1 cellular context compared by ENCODE assay signal in the genomic region with DNA sequence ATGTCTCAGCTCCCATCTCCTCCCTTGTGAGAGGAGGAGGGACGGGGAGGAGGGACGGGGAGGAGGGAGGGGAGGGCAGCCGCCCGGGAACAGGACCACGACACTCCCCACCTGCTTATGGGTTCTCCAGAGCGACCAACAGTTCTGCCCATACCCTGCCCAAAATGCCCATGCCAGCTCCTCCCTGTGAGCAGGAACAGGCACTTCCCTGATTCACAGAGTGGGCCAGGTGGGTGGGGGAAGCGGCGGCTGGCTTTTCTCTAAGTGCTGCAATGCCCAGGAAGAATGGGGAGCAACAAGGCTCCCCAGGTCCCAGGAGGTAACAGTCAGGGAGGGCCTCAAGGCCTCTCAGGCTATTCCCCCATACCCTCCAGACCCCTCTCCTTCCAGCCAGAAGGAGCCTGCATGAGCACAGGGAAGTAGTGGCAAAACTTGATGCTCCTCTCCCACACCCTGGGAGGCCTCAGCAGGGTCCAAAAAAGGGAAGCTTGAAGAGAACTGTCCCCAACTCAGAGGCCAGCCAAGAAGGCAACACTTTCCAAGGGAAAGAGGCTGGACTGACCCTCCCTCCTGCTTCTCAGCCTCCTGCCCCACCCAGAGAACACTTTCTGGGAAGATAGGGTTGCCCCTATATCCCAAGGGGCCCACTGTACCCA.
TF ChIP-seq lines count a peak whose summit lies in the region.

No MANE protein-coding gene starts in this region.

TF ChIP-seq in HEK293, 187 proteins besides CTCF, POLR2A, EP300 and RAD21 (continued from another document):
- TF ChIP-seq, protein P1, sequence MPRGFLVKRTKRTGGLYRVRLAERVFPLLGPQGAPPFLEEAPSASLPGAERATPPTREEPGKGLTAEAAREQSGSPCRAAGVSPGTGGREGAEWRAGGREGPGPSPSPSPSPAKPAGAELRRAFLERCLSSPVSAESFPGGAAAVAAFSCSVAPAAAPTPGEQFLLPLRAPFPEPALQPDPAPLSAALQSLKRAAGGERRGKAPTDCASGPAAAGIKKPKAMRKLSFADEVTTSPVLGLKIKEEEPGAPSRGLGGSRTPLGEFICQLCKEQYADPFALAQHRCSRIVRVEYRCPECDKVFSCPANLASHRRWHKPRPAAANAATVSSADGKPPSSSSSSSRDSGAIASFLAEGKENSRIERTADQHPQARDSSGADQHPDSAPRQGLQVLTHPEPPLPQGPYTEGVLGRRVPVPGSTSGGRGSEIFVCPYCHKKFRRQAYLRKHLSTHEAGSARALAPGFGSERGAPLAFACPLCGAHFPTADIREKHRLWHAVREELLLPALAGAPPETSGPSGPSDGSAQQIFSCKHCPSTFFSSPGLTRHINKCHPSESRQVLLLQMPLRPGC (tag by site-specific recombination; IDR thresholded peaks at IDR 0.05) = no peak
- TF ChIP-seq ZNF624 (tag by site-specific recombination; IDR thresholded peaks at IDR 0.05) = no peak
- no peak for TF ChIP-seq ZNF114 (tag by site-specific recombination; IDR thresholded peaks at IDR 0.05)
- TF ChIP-seq, protein P2, sequence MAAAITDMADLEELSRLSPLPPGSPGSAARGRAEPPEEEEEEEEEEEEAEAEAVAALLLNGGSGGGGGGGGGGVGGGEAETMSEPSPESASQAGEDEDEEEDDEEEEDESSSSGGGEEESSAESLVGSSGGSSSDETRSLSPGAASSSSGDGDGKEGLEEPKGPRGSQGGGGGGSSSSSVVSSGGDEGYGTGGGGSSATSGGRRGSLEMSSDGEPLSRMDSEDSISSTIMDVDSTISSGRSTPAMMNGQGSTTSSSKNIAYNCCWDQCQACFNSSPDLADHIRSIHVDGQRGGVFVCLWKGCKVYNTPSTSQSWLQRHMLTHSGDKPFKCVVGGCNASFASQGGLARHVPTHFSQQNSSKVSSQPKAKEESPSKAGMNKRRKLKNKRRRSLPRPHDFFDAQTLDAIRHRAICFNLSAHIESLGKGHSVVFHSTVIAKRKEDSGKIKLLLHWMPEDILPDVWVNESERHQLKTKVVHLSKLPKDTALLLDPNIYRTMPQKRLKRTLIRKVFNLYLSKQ (tag by site-specific recombination; IDR thresholded peaks at IDR 0.05; ENCODE audit: borderline replicate concordance) = no peak
TF ChIP-seq in HEK293: peak in this region for 1.
